Comparison of ENCODE assay signal across 12 cellular contexts in genomic region chr1:117905019-117905418, GRCh38. TPM values are rescaled to one million over a fixed set of nuclear protein-coding genes. Genes with fewer than 3 reads are reported as not detected.
A peak's percentile ranks its signal among the peaks of the same experiment; 100 is the strongest.
DNase-seq lines count a peak whose midpoint lies in the region; ATAC-seq and TF ChIP-seq lines count a peak whose summit lies in the region.
"Had no signal": no experiment of that assay in that cellular context is flagged by ENCODE, and none has a peak within 500 bp of the region (broad histone marks: within the 10 kb centered on the region; RNA-seq: fewer than 3 reads in every experiment).

No MANE protein-coding gene starts in this region.

- DNase-seq in activated CD4-positive, alpha-beta T cell treated with anti-CD3 and anti-CD28 coated beads for 36 hours, result no peak
- DNase-seq in activated CD4-positive, alpha-beta T cell treated with anti-CD3 and anti-CD28 coated beads for 48 hours, result no peak
- DNase-seq in Ammon's horn (ENCODE audit: low spot score), result peak; percentile 17
- DNase-seq in central memory CD8-positive, alpha-beta T cell (ENCODE audit: low spot score in 2 of 2), result no peak
- no peak for DNase-seq in spleen
- no peak for DNase-seq in cerebellar cortex (ENCODE audit: low spot score)
- no peak for DNase-seq in psoas muscle
- DNase-seq: DMS53, GF-D8, HCEC 1CT had no signal

- H3K4me1 ChIP-seq in spleen (no peaks in the 10 kb centered on the region), psoas muscle (no peaks in the 10 kb centered on the region)
- H3K4me1 ChIP-seq: BLaER1 had no signal

- TF ChIP-seq CTCF in spleen (IDR thresholded peaks at IDR 0.05 in 8 of 11, conservative IDR thresholded peaks at IDR 0.05 in 3 of 11), result no peak
- no peak for TF ChIP-seq CTCF in psoas muscle (IDR thresholded peaks at IDR 0.05)

- no peak overlapping the region for H3K4me3 ChIP-seq in spleen
- H3K4me3 ChIP-seq in psoas muscle, result no peak overlapping the region
- H3K4me3 ChIP-seq: BLaER1 had no signal

- peak overlapping the region; percentile 17 for H3K27ac Mint-ChIP-seq in activated CD4-positive, alpha-beta T cell treated with anti-CD3 and anti-CD28 coated beads for 36 hours
- peak overlapping the region; percentile 3 for H3K27ac Mint-ChIP-seq in central memory CD8-positive, alpha-beta T cell (ENCODE audit: low read depth)

- H3K27me3 Mint-ChIP-seq in activated CD4-positive, alpha-beta T cell treated with anti-CD3 and anti-CD28 coated beads for 36 hours, result no peaks in the 10 kb centered on the region
- no peaks in the 10 kb centered on the region for H3K27me3 Mint-ChIP-seq in central memory CD8-positive, alpha-beta T cell

- CTCF ChIA-PET in activated CD4-positive, alpha-beta T cell treated with anti-CD3 and anti-CD28 coated beads for 36 hours (lab: Charles Lee), result interaction anchor here (7.7 kb wide), 1 partner anchor 10 kb away, joined by 35 read pairs; no protein-coding TSS in a partner anchor

- H3K9me3 ChIP-seq in spleen (no peaks in the 10 kb centered on the region), psoas muscle (no peaks in the 10 kb centered on the region)
- H3K9me3 ChIP-seq: BLaER1 had no signal

- no peaks in the 10 kb centered on the region for H3K27me3 ChIP-seq in spleen (replicated peaks in 1 of 7)
- no peaks in the 10 kb centered on the region for H3K27me3 ChIP-seq in psoas muscle (ENCODE audit: insufficient read depth in 3 of 3, low read length in 2 of 3)
- H3K27me3 ChIP-seq: BLaER1 had no signal

- H3K36me3 ChIP-seq in spleen (peaks cover 5 to 100% (median 59%) of the 10 kb centered on the region in 6 donors), psoas muscle (ENCODE audit: insufficient read depth in 1 of 2, low read depth in 1 of 2) (peaks cover 6 to 97% of the 10 kb centered on the region in 2 donors)

- H3K36me3 Mint-ChIP-seq in activated CD4-positive, alpha-beta T cell treated with anti-CD3 and anti-CD28 coated beads for 36 hours (ENCODE audit: low read depth), result peaks cover 38% of the 10 kb centered on the region
- peaks cover 44% of the 10 kb centered on the region for H3K36me3 Mint-ChIP-seq in central memory CD8-positive, alpha-beta T cell (ENCODE audit: insufficient read depth)

- peak overlapping the region in 5 of 8 donors; percentile 5 to 50 (median 46) for H3K27ac ChIP-seq in spleen
- H3K27ac ChIP-seq in psoas muscle, result no peak overlapping the region
- H3K27ac ChIP-seq: 22Rv1, BLaER1 had no signal

- peaks cover 2% of the 10 kb centered on the region for H3K4me1 Mint-ChIP-seq in activated CD4-positive, alpha-beta T cell treated with anti-CD3 and anti-CD28 coated beads for 36 hours
- H3K4me1 Mint-ChIP-seq in central memory CD8-positive, alpha-beta T cell, result no peaks in the 10 kb centered on the region

- 80 to 90% (median 85%) methylated on average over 2 of the region's 2 CpGs for WGBS in spleen, 5 donors
- WGBS in psoas muscle, 3 donors, result 93 to 98% (median 97%) methylated on average over 2 of the region's 2 CpGs

- intact Hi-C loops in activated CD4-positive, alpha-beta T cell treated with anti-CD3 and anti-CD28 coated beads for 36 hours (cut with DNase I, micrococcal nuclease), result no loop called here
- intact Hi-C loops in spleen (cut with DNase I; ENCODE audit: low total_unique reads), result no loop called here
- intact Hi-C loops in psoas muscle (cut with DNase I), result loop anchor here in 1 of 2 donors (10.0 kb wide), 1 partner anchor 50 kb away; no protein-coding TSS in a partner anchor

- ATAC-seq in activated CD4-positive, alpha-beta T cell treated with anti-CD3 and anti-CD28 coated beads for 36 hours, result no peak
- ATAC-seq in central memory CD8-positive, alpha-beta T cell (replicated peaks; ENCODE audit: extremely low read depth, poor library complexity, severe bottlenecking), result no peak
- ATAC-seq in psoas muscle, result no peak

- H3K4me3 Mint-ChIP-seq in activated CD4-positive, alpha-beta T cell treated with anti-CD3 and anti-CD28 coated beads for 36 hours, result no peak overlapping the region
- no peak overlapping the region for H3K4me3 Mint-ChIP-seq in central memory CD8-positive, alpha-beta T cell

- POLR2A ChIA-PET in activated CD4-positive, alpha-beta T cell treated with anti-CD3 and anti-CD28 coated beads for 36 hours (lab: Charles Lee), result no interaction called here

- no peak for TF ChIP-seq POLR2A in spleen (IDR thresholded peaks at IDR 0.05)

- H3K9me3 Mint-ChIP-seq in activated CD4-positive, alpha-beta T cell treated with anti-CD3 and anti-CD28 coated beads for 36 hours (ENCODE audit: low read depth), result no peaks in the 10 kb centered on the region
- no peaks in the 10 kb centered on the region for H3K9me3 Mint-ChIP-seq in central memory CD8-positive, alpha-beta T cell

RNA-seq across cellular contexts. Expression of gene GDAP2, which starts 24.4 kb away (rescaled TPM):
- total RNA-seq in activated CD4-positive, alpha-beta T cell treated with anti-CD3 and anti-CD28 coated beads for 36 hours, result 10 to 100 TPM; 18.8 to 20.9 TPM
- total RNA-seq in spleen (10 to 100 TPM; 29.6 to 44.6 (median 34.4) TPM), psoas muscle (10 to 100 TPM in 2 of 4 donors, 1 to 10 TPM in 2; 9.3 to 12.2 (median 9.9) TPM)
- polyA plus RNA-seq in spleen (1 to 10 TPM; 3.0 to 3.9 (median 3.4) TPM), psoas muscle (1 to 10 TPM; 2.4 to 7.8 (median 6.6) TPM)

RNA-seq across cellular contexts. Expression of gene WDR3, which starts 24.5 kb away (rescaled TPM):
- total RNA-seq in activated CD4-positive, alpha-beta T cell treated with anti-CD3 and anti-CD28 coated beads for 36 hours, result 10 to 100 TPM; 45.0 to 63.7 TPM
- total RNA-seq in spleen (10 to 100 TPM in 5 of 7 donors, 1 to 10 TPM in 2; 9.7 to 25.2 (median 17.9) TPM), psoas muscle (10 to 100 TPM; 18.1 to 40.3 (median 36.9) TPM)
- polyA plus RNA-seq in spleen (1 to 10 TPM; 2.6 to 4.9 (median 4.0) TPM), psoas muscle (10 to 100 TPM in 2 of 3 donors, 1 to 10 TPM in 1; 6.5 to 23.3 (median 16.7) TPM)
